Comparison of ENCODE assay signal across 25 cellular contexts in genomic region chr21:42546433-42546832, GRCh38. TPM values are rescaled to one million over a fixed set of nuclear protein-coding genes. Genes with fewer than 3 reads are reported as not detected.
"Had no signal": no experiment of that assay in that cellular context is flagged by ENCODE, and none has a peak within 500 bp of the region (broad histone marks: within the 10 kb centered on the region; RNA-seq: fewer than 3 reads in every experiment).

No MANE protein-coding gene starts in this region.

- H3K4me3 ChIP-seq: left ventricle myocardium inferior, neural progenitor cell, right atrium auricular region, skin epidermis, suprapubic skin, transverse colon, vagina had no signal

- H3K27me3 ChIP-seq: neural progenitor cell, right atrium auricular region, suprapubic skin, transverse colon, vagina had no signal

- H3K36me3 ChIP-seq: neural progenitor cell had no signal

- ATAC-seq: effector memory CD8-positive, alpha-beta T cell; left colon; naive thymus-derived CD4-positive, alpha-beta T cell; stimulated activated naive B cell treated with anti-CD40 and anti-IgM and Interleukin-4, amounts not matched to agents 10 μg/mL and 1 μg/mL and 100 μg/mL, for 72 hours; stimulated activated naive CD8-positive, alpha-beta T cell treated with anti-CD3 and anti-CD28 coated beads, Interleukin-15, amount 100 ng/mL, for 72 hours had no signal

- H3K9me3 ChIP-seq: left ventricle myocardium inferior, right atrium auricular region, suprapubic skin, transverse colon, vagina had no signal

- H3K4me1 ChIP-seq: left ventricle myocardium inferior, neural progenitor cell, parathyroid adenoma, right atrium auricular region, suprapubic skin, vagina had no signal

- DNase-seq: cortex of kidney; effector memory CD8-positive, alpha-beta T cell; hypothalamus; immature natural killer cell; islet precursor cell; kidney glomerular epithelial cell; left ventricle myocardium inferior; mesenchymal stem cell; naive thymus-derived CD4-positive, alpha-beta T cell; stimulated activated CD4-positive, alpha-beta T cell treated with anti-CD3 and anti-CD28 coated beads, Interleukin-15, amount 100 ng/mL, for 24 hours; stimulated activated CD4-positive, alpha-beta T cell treated with anti-CD3 and anti-CD28 coated beads, Interleukin-2, amount 100 ng/mL, for 48 hours; stimulated activated naive B cell treated with anti-CD40 and anti-IgM and Interleukin-4, amounts not matched to agents 10 μg/mL and 1 μg/mL and 100 μg/mL, for 72 hours; stimulated activated naive CD8-positive, alpha-beta T cell treated with anti-CD3 and anti-CD28 coated beads, Interleukin-15, amount 100 ng/mL, for 72 hours; transverse colon had no signal

- H3K27ac ChIP-seq: left ventricle myocardium inferior, neural progenitor cell, parathyroid adenoma, right atrium auricular region, skin epidermis, suprapubic skin, transverse colon, vagina had no signal

RNA-seq across cellular contexts. Expression of gene RSPH1, which starts 50.4 kb away (rescaled TPM):
- total RNA-seq: dermis microvascular lymphatic vessel endothelial cell, fibroblast of villous mesenchyme, left ventricle myocardium inferior, lung microvascular endothelial cell, osteoblast, right atrium auricular region, vagina had no signal
- polyA plus RNA-seq: naive thymus-derived CD4-positive, alpha-beta T cell had no signal
